Comparison of ENCODE assay signal across 18 cellular contexts in the genomic region with DNA sequence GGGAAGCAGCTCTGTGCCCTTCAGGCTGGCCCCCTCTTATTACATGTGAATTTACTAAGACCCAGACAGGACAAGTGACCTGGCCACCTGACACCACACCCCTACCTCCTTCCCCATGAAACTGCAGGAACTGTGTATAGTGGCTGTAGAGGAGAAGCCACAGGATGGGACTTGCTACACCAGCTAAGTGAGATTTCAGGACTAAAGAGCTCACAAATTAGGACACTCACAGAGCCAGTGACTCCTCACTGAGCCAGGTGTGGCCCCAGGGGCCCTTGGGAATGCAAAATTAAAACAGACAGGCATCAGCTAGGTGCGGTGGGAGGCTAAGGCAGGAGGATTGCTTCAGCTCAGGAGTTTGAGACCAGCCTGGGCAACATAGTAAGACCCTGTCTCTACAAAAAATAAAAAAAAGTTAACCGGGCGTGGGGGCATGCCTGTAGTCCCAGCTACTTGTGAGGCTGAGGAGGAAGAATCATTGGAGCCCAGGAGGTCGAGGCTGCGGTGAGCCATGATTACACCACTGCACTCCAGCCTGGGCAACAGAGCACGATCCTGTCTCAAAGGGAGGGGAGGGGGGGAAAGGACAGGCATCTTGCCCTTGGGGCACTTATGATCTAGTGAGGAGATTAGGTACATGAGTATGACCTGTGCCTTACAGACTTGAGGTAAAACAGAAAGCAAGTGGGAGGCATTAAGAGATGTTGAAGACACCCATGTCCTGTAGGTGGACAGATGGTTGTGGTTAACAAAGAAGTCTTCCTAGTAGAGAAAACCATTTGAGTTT.
"Had no signal": no experiment of that assay in that cellular context is flagged by ENCODE, and none has a peak within 500 bp of the region (broad histone marks: within the 10 kb centered on the region; RNA-seq: fewer than 3 reads in every experiment).

No MANE protein-coding gene starts in this region.

- DNase-seq: activated CD4-positive, alpha-beta T cell treated with anti-CD3 and anti-CD28 coated beads, Interleukin-2, amount 10 ng/mL, durations not matched to agents 7 days and 5 days; activated CD4-positive, CD25-positive, alpha-beta regulatory T cell; activated CD8-positive, alpha-beta memory T cell treated with anti-CD3 and anti-CD28 coated beads, Interleukin-2, amount 50 U/mL, for 48 hours; activated naive CD4-positive, alpha-beta T cell treated with Interleukin-2 at 50 U/mL for 16 hours; effector memory CD4-positive, alpha-beta T cell; heart right ventricle; left colon; midbrain; retina; stimulated activated CD4-positive, alpha-beta T cell treated with anti-CD3 and anti-CD28 coated beads, Interleukin-15, amount 100 ng/mL, for 24 hours; stimulated activated CD4-positive, alpha-beta T cell treated with anti-CD3 and anti-CD28 coated beads, Interleukin-4, amount 100 ng/mL, for 1 hour; stimulated activated naive CD4-positive, alpha-beta T cell treated with Interleukin-2 at 50 U/mL for 16 hours had no signal

- H3K27me3 ChIP-seq: heart right ventricle, suprapubic skin had no signal

- H3K36me3 ChIP-seq: heart right ventricle had no signal

- H3K27ac Mint-ChIP-seq: activated CD4-positive, alpha-beta T cell treated with anti-CD3 and anti-CD28 coated beads, Interleukin-2, amount 10 ng/mL, durations not matched to agents 7 days and 5 days; activated T-helper 1 cell treated with anti-CD3 and anti-CD28 coated beads, Interleukin-12 subunit alpha, Interleukin-12 subunit beta, Interleukin-2, Interleukin-4 antibody, amounts not matched to agents 30 ng/mL and 10 ng/mL and 1 ng/mL, durations not matched to agents 14 hours and 24 hours and 36 hours; dendritic cell treated with granulocyte-macrophage colony-stimulating factor and Interleukin-4, amounts not matched to agents 40 ng/mL and 50 ng/mL, for 4 days; T-helper 2 cell treated with Interferon-gamma antibody and Interleukin-4, amounts not matched to agents 5 μg/mL and 100 μg/mL, for 36 hours had no signal

- ATAC-seq: left colon had no signal

- H3K27me3 Mint-ChIP-seq: activated CD4-positive, alpha-beta T cell treated with anti-CD3 and anti-CD28 coated beads, Interleukin-2, amount 10 ng/mL, durations not matched to agents 7 days and 5 days; dendritic cell treated with granulocyte-macrophage colony-stimulating factor and Interleukin-4, amounts not matched to agents 40 ng/mL and 50 ng/mL, for 4 days had no signal

- H3K9me3 Mint-ChIP-seq: activated CD4-positive, alpha-beta T cell treated with anti-CD3 and anti-CD28 coated beads, Interleukin-2, amount 10 ng/mL, durations not matched to agents 7 days and 5 days; activated T-helper 1 cell treated with anti-CD3 and anti-CD28 coated beads, Interleukin-12 subunit alpha, Interleukin-12 subunit beta, Interleukin-2, Interleukin-4 antibody, amounts not matched to agents 30 ng/mL and 10 ng/mL and 1 ng/mL, durations not matched to agents 14 hours and 24 hours and 36 hours; dendritic cell treated with granulocyte-macrophage colony-stimulating factor and Interleukin-4, amounts not matched to agents 40 ng/mL and 50 ng/mL, for 4 days; T-helper 2 cell treated with Interferon-gamma antibody and Interleukin-4, amounts not matched to agents 5 μg/mL and 100 μg/mL, for 36 hours had no signal

- H3K9me3 ChIP-seq: heart right ventricle, suprapubic skin had no signal

- H3K27ac ChIP-seq: epithelial cell of prostate, parathyroid adenoma, suprapubic skin had no signal

- H3K4me3 Mint-ChIP-seq: activated CD4-positive, alpha-beta T cell treated with anti-CD3 and anti-CD28 coated beads, Interleukin-2, amount 10 ng/mL, durations not matched to agents 7 days and 5 days; activated T-helper 1 cell treated with anti-CD3 and anti-CD28 coated beads, Interleukin-12 subunit alpha, Interleukin-12 subunit beta, Interleukin-2, Interleukin-4 antibody, amounts not matched to agents 30 ng/mL and 10 ng/mL and 1 ng/mL, durations not matched to agents 14 hours and 24 hours and 36 hours; dendritic cell treated with granulocyte-macrophage colony-stimulating factor and Interleukin-4, amounts not matched to agents 40 ng/mL and 50 ng/mL, for 4 days; T-helper 2 cell treated with Interferon-gamma antibody and Interleukin-4, amounts not matched to agents 5 μg/mL and 100 μg/mL, for 36 hours had no signal

- H3K4me3 ChIP-seq: heart right ventricle, suprapubic skin had no signal
